In the genomic region with DNA sequence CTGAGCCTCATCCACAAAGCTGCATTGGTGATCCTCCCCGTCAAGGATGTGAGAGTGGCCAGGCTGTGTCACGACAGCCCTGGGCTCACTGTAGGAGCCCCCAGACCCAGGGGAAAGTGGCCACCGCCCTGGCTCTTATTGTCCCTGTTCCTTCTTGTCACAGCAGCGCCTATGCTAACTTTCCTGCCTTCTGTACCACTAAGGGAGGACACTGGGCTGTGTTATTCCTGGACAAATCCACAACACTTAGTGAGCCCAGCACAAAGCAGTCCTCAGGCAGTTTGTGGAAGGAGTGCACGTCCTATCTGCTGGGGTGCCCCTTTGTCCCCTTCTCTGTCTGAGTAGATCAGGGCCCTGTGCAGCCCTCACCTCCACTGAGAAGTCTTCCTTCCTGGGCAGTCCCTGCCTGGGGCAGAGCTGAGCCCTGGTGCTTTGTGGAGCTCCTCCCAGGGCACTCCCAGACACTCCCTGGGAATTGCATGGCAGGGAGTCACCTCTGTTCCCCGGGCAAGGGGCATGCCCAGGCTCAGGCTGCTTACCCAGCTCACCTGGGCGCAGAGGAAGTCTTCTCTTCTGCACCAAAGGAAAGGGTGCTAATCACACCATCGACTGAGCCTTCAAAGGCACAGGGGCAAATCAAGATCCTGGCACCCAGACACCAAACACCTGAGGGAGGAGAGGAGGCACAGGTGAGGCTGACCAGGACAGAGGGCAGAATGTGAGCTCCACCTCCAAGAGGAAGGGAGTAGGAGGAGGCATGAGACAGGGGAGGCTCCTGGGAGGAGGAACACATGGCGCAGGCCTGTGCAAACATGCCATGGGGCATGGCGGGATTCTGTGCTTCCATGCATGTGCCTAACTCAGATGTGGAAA, we compare ENCODE assay signal across 16 cellular contexts.
DNase-seq lines count a peak whose midpoint lies in the region; ATAC-seq, FAIRE-seq and TF ChIP-seq lines count a peak whose summit lies in the region.
"Had no signal": no experiment of that assay in that cellular context is flagged by ENCODE, and none has a peak within 500 bp of the region (broad histone marks: within the 10 kb centered on the region; RNA-seq: fewer than 3 reads in every experiment).

No MANE protein-coding gene starts in this region.

- H4K20me1 ChIP-seq in HCT116 (ENCODE audit: insufficient read depth) (no peaks in the 10 kb centered on the region), smooth muscle cell (ENCODE audit: low read depth) (no peaks in the 10 kb centered on the region)

- DNase-seq in A549 (ENCODE audit: low read depth in 1 of 2, low spot score in 1 of 2) (no peak), HCT116 (ENCODE audit: low read depth, low spot score) (no peak), coronary artery (ENCODE audit: low spot score) (peak; percentile 52), smooth muscle cell (lab: John Stamatoyannopoulos, UW; ENCODE audit: unreplicated experiment) (no peak), NCI-H2029 treated with DMSO at 0.1 percent for 48 hours (lab: John Stamatoyannopoulos, UW) (no peak), Caco-2 (no peak), anterior cingulate cortex (lab: John Stamatoyannopoulos, UW) (no peak)
- DNase-seq: amniotic stem cell; BE2C; stimulated activated CD4-positive, alpha-beta T cell treated with anti-CD3 and anti-CD28 coated beads, Interleukin-2, amount 100 ng/mL, for 24 hours had no signal

- no peak for TF ChIP-seq POLR2A in A549 (IDR thresholded peaks at IDR 0.05; ENCODE audit: low read length)
- no peak for TF ChIP-seq POLR2A in HCT116 (IDR thresholded peaks at IDR 0.05; ENCODE audit: borderline replicate concordance, extremely low read depth, insufficient read depth, insufficient read length)

- intact Hi-C loops in HCT116 (cut with micrococcal nuclease) (no loop called here), Caco-2 (cut with micrococcal nuclease; ENCODE audit: unreplicated experiment) (no loop called here)

- no peak overlapping the region for H3K4me3 Mint-ChIP-seq in Caco-2 (ENCODE audit: unreplicated experiment)
- H3K4me3 Mint-ChIP-seq: mesothelial cell of epicardium had no signal

- no peak for FAIRE-seq in A549 (lab: Jason Lieb, UNC)
- FAIRE-seq: colon, GM12892 had no signal

- H3K27ac ChIP-seq in A549 (0 out of 6 replicates have a peak overlapping the region, but pooled peaks of 1 of the 2 experiments have one; percentile 7), HCT116 (ENCODE audit: low read depth, low read length) (no peak overlapping the region), coronary artery (no peak overlapping the region), smooth muscle cell (ENCODE audit: low read depth) (no peak overlapping the region)

- H3K9me2 ChIP-seq in HCT116 (ENCODE audit: insufficient read depth), result no peaks in the 10 kb centered on the region

- no peaks in the 10 kb centered on the region for H3F3A ChIP-seq in smooth muscle cell (ENCODE audit: low read depth)

- peaks cover 6% of the 10 kb centered on the region; the same call in 1 of the 2 replicates for H3K27me3 ChIP-seq in HCT116 (ENCODE audit: insufficient read depth, low read length)
- H3K27me3 ChIP-seq in mucosa of stomach (ENCODE audit: control insufficient read depth, insufficient read depth, low read length), result no peaks in the 10 kb centered on the region
- peaks cover 7% of the 10 kb centered on the region for H3K27me3 ChIP-seq in smooth muscle cell (ENCODE audit: low read depth)
- no peaks in the 10 kb centered on the region; the same call in 1 of the 2 replicates for H3K27me3 ChIP-seq in Caco-2 (replicated peaks; ENCODE audit: control insufficient read depth, insufficient read depth, low read length)
- H3K27me3 ChIP-seq: BE2C had no signal

- H2AFZ ChIP-seq in HCT116 (ENCODE audit: low read depth, low read length, poor library complexity, severe bottlenecking) (no peak overlapping the region), smooth muscle cell (ENCODE audit: low read depth) (no peak overlapping the region)

- H3K36me3 ChIP-seq in HCT116 (ENCODE audit: control insufficient read depth in 1 of 2, insufficient read depth in 2 of 2, low read length in 2 of 2), result no peaks in the 10 kb centered on the region
- no peaks in the 10 kb centered on the region for H3K36me3 ChIP-seq in mucosa of stomach (ENCODE audit: control insufficient read depth, insufficient read depth, low read length)
- H3K36me3 ChIP-seq in smooth muscle cell (ENCODE audit: low read depth), result no peaks in the 10 kb centered on the region
- no peaks in the 10 kb centered on the region for H3K36me3 ChIP-seq in Caco-2 (ENCODE audit: control insufficient read depth, insufficient read depth, low read length)
- H3K36me3 ChIP-seq: BE2C had no signal

- H3K79me2 ChIP-seq in HCT116 (ENCODE audit: insufficient read depth, low read length) (no peaks in the 10 kb centered on the region), smooth muscle cell (ENCODE audit: low read depth) (no peaks in the 10 kb centered on the region)

- no peak overlapping the region for H3K4me3 ChIP-seq in A549
- H3K4me3 ChIP-seq in HCT116 (replicated peaks in 1 of 2; ENCODE audit: low read depth in 1 of 2, low read length in 2 of 2), result no peak overlapping the region
- H3K4me3 ChIP-seq in coronary artery, result no peak overlapping the region
- no peak overlapping the region for H3K4me3 ChIP-seq in mucosa of stomach (ENCODE audit: low read length)
- no peak overlapping the region for H3K4me3 ChIP-seq in smooth muscle cell
- no peak overlapping the region for H3K4me3 ChIP-seq in Caco-2 (ENCODE audit: low read depth, low read length)

- 37% methylated on average over 10 of the region's 10 CpGs for WGBS in A549 (ENCODE audit: missing lambda C conversion rate)
- WGBS in smooth muscle cell (ENCODE audit: low lambda C conversion rate), result 83% methylated on average over 10 of the region's 10 CpGs

- no peaks in the 10 kb centered on the region for H3K9me3 ChIP-seq in A549
- H3K9me3 ChIP-seq in HCT116 (ENCODE audit: control insufficient read depth in 1 of 2, insufficient read depth in 1 of 2, low read depth in 1 of 2, low read length in 2 of 2), result no peaks in the 10 kb centered on the region
- no peaks in the 10 kb centered on the region for H3K9me3 ChIP-seq in mucosa of stomach (ENCODE audit: control insufficient read depth, low read length)
- no peaks in the 10 kb centered on the region for H3K9me3 ChIP-seq in smooth muscle cell (replicated peaks; ENCODE audit: low read depth)
- H3K9me3 ChIP-seq in Caco-2, result no peaks in the 10 kb centered on the region
- H3K9me3 ChIP-seq: BE2C had no signal

- TF ChIP-seq CTCF in A549 (IDR thresholded peaks at IDR 0.05), result no peak
- no peak for TF ChIP-seq CTCF in HCT116 (IDR thresholded peaks at IDR 0.05 in 2 of 3, conservative IDR thresholded peaks at IDR 0.05 in 1 of 3; ENCODE audit: borderline replicate concordance in 1 of 3, insufficient read depth in 1 of 3, low read depth in 2 of 3, low read length in 2 of 3)
- TF ChIP-seq CTCF in coronary artery (IDR thresholded peaks at IDR 0.05), result no peak
- no peak for TF ChIP-seq CTCF in smooth muscle cell (IDR thresholded peaks at IDR 0.05; ENCODE audit: borderline replicate concordance, insufficient read depth, poor library complexity, severe bottlenecking)
- TF ChIP-seq CTCF in Caco-2 (IDR thresholded peaks at IDR 0.05; ENCODE audit: insufficient read depth in 1 of 2, low read depth in 1 of 2, low read length in 1 of 2, severe bottlenecking in 1 of 2, unreplicated experiment in 1 of 2), result no peak

- CTCF ChIA-PET in A549 (lab: Yijun Ruan, JAX) (interaction anchor here (0.7 to 5.8 kb wide), 7 partner anchors 9 to 510 kb away, joined by 3 to 31 read pairs (median 3); no protein-coding TSS in a partner anchor), HCT116 (lab: Charles Lee) (interaction anchor here (1.5 kb wide), 1 partner anchor 23 kb away, joined by 6 read pairs; no protein-coding TSS in a partner anchor), Caco-2 (lab: Charles Lee) (no interaction called here)

- no peak for TF ChIP-seq RAD21 in A549 (conservative IDR thresholded peaks at IDR 0.05 in 1 of 2, IDR thresholded peaks at IDR 0.05 in 1 of 2)
- TF ChIP-seq RAD21 in HCT116 (IDR thresholded peaks at IDR 0.05; ENCODE audit: low read depth), result no peak

- H3K9ac ChIP-seq in HCT116 (ENCODE audit: low read length) (no peak overlapping the region), mucosa of stomach (ENCODE audit: low read length) (peak overlapping the region; percentile 4), smooth muscle cell (ENCODE audit: low read depth) (no peak overlapping the region)

- ATAC-seq in A549 (peak; percentile 44 to 78; a peak in 4 of 6 replicates), HCT116 (peak; percentile 73)
- ATAC-seq: activated CD4-positive, CD25-positive, alpha-beta regulatory T cell treated with anti-CD3 and anti-CD28 coated beads, Interleukin-2, amount 50 U/mL, for 24 hours had no signal

- TF ChIP-seq EP300 in A549 (IDR thresholded peaks at IDR 0.05), result no peak

- H3K4me2 ChIP-seq in A549, result peak overlapping the region; percentile 3; the same call in 2 of the 3 replicates
- no peak overlapping the region for H3K4me2 ChIP-seq in HCT116 (ENCODE audit: low read length)
- no peak overlapping the region for H3K4me2 ChIP-seq in smooth muscle cell

- H3K27ac Mint-ChIP-seq in Caco-2 (ENCODE audit: unreplicated experiment), result no peak overlapping the region
- H3K27ac Mint-ChIP-seq: mesothelial cell of epicardium, progenitor cell of endocrine pancreas had no signal

- POLR2A ChIA-PET in A549 (lab: Yijun Ruan, JAX), result interaction anchor here (0.6 to 0.7 kb wide), 2 partner anchors 9 to 25 kb away, joined by 4 to 8 read pairs; no protein-coding TSS in a partner anchor
- POLR2A ChIA-PET in HCT116 (lab: Charles Lee), result no interaction called here
- POLR2A ChIA-PET in Caco-2 (lab: Charles Lee), result interaction anchor here (0.7 kb wide), 1 partner anchor 31 kb away, joined by 4 read pairs; no protein-coding TSS in a partner anchor

- no peaks in the 10 kb centered on the region for H3K9me3 Mint-ChIP-seq in Caco-2 (ENCODE audit: unreplicated experiment)
- H3K9me3 Mint-ChIP-seq: mesothelial cell of epicardium had no signal

- no TSS peak for BruUV-seq in HCT116 (replicated peaks; lab: Mats Ljungman, UMichigan)
- BruUV-seq in Caco-2 (replicated peaks; lab: Mats Ljungman, UMichigan), result no TSS peak

- no peaks in the 10 kb centered on the region for H3K4me1 Mint-ChIP-seq in Caco-2 (ENCODE audit: low read depth, unreplicated experiment)
- H3K4me1 Mint-ChIP-seq: mesothelial cell of epicardium had no signal

- RAD21 ChIA-PET in HCT116 (lab: Charles Lee; ENCODE audit: low non-redundant PET in 1 of 2, low total read pairs in 2 of 2, uncharacterized antibody in 2 of 2, unreplicated experiment in 2 of 2), result no interaction called here

- H3K4me1 ChIP-seq in A549 (peaks cover 10% of the 10 kb centered on the region), HCT116 (ENCODE audit: control insufficient read depth in 1 of 2, insufficient read depth in 2 of 2, low read length in 2 of 2) (peaks cover 0 to 8% of the 10 kb centered on the region in 2 experiments; a peak in 1 of 4 replicates), mucosa of stomach (ENCODE audit: control insufficient read depth, insufficient read depth, low read length) (peaks cover 21% of the 10 kb centered on the region), smooth muscle cell (ENCODE audit: low read depth) (no peaks in the 10 kb centered on the region), Caco-2 (no peaks in the 10 kb centered on the region)
- H3K4me1 ChIP-seq: BE2C had no signal

- peaks cover 18% of the 10 kb centered on the region for H3K27me3 Mint-ChIP-seq in Caco-2 (ENCODE audit: insufficient read depth, unreplicated experiment)

- H3K36me3 Mint-ChIP-seq in Caco-2 (ENCODE audit: insufficient read depth, unreplicated experiment), result no peaks in the 10 kb centered on the region
- H3K36me3 Mint-ChIP-seq: mesothelial cell of epicardium had no signal
